ENCODE assay signal across 22 cellular contexts in the genomic region with DNA sequence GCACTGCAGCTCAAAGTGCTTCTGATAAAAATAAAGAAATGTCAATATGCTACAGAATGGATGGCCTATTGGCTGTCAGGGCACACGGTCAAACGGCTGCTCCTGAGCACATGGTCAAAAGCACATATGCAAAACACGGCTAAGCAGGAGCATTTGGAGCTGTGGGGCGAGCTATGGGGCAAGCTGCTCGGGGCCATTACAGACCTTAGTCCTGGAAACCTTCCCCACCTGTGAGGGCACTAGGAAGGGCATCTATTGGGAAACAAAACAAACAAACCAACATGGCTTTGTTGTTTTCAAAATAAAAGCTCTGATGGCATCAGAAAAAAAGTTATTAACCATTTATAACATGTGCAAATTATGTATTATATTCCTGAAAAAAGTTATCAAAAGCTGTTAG.
"Had no signal": no experiment of that assay in that cellular context is flagged by ENCODE, and none has a peak within 500 bp of the region (broad histone marks: within the 10 kb centered on the region; RNA-seq: fewer than 3 reads in every experiment).

No MANE protein-coding gene starts in this region.

- H3K4me3 Mint-ChIP-seq: effector memory CD8-positive, alpha-beta T cell; naive thymus-derived CD4-positive, alpha-beta T cell; nephron; neural progenitor cell; type B pancreatic cell had no signal

- H3K4me1 Mint-ChIP-seq: nephron had no signal

- FAIRE-seq: frontal cortex, keratinocyte had no signal

- H3K9me3 ChIP-seq: stomach, thyroid gland had no signal

- H3K27ac Mint-ChIP-seq: effector memory CD8-positive, alpha-beta T cell; nephron; neural progenitor cell; progenitor cell of endocrine pancreas; type B pancreatic cell had no signal

- H3K27ac ChIP-seq: neural progenitor cell, parathyroid adenoma, stomach, thyroid gland had no signal

- H3K4me3 ChIP-seq: neural progenitor cell, smooth muscle cell, stomach, thyroid gland had no signal

- H2AFZ ChIP-seq: neural progenitor cell, parathyroid adenoma had no signal

- H3K9ac ChIP-seq: neural progenitor cell, parathyroid adenoma had no signal

- DNase-seq: cortex of kidney; effector memory CD8-positive, alpha-beta T cell; head of caudate nucleus; mesenchymal stem cell; midbrain; naive thymus-derived CD4-positive, alpha-beta T cell; stimulated activated CD4-positive, alpha-beta T cell treated with anti-CD3 and anti-CD28 coated beads, Interleukin-12 subunit alpha, Interleukin-12 subunit beta, amount 100 ng/mL, for 4 hours; stimulated activated CD4-positive, alpha-beta T cell treated with anti-CD3 and anti-CD28 coated beads, Interleukin-1b, Interleukin-23, amount 100 ng/mL, for 48 hours; stimulated activated CD4-positive, alpha-beta T cell treated with anti-CD3 and anti-CD28 coated beads, Interleukin-4, amount 100 ng/mL, for 1 hour; stimulated activated CD8-positive, alpha-beta memory T cell treated with anti-CD3 and anti-CD28 coated beads, Interleukin-4, amount 100 ng/mL, for 48 hours; stimulated activated naive CD4-positive, alpha-beta T cell treated with Interleukin-2 at 50 U/mL for 16 hours; stomach; thyroid gland had no signal

- H3K79me2 ChIP-seq: parathyroid adenoma had no signal

- H3K9me3 Mint-ChIP-seq: effector memory CD8-positive, alpha-beta T cell; nephron; neural progenitor cell; type B pancreatic cell had no signal

- H3K4me2 ChIP-seq: neural progenitor cell, smooth muscle cell had no signal

- H3K27me3 ChIP-seq: neural progenitor cell, stomach, thyroid gland had no signal

- H3K27me3 Mint-ChIP-seq: effector memory CD8-positive, alpha-beta T cell; naive thymus-derived CD4-positive, alpha-beta T cell; progenitor cell of endocrine pancreas; type B pancreatic cell had no signal

- ATAC-seq: effector memory CD8-positive, alpha-beta T cell; naive thymus-derived CD4-positive, alpha-beta T cell; sciatic nerve had no signal

- H3K4me1 ChIP-seq: neural progenitor cell, parathyroid adenoma, stomach, thyroid gland had no signal
